Comparison of ENCODE assay signal across 8 cellular contexts in the genomic region with DNA sequence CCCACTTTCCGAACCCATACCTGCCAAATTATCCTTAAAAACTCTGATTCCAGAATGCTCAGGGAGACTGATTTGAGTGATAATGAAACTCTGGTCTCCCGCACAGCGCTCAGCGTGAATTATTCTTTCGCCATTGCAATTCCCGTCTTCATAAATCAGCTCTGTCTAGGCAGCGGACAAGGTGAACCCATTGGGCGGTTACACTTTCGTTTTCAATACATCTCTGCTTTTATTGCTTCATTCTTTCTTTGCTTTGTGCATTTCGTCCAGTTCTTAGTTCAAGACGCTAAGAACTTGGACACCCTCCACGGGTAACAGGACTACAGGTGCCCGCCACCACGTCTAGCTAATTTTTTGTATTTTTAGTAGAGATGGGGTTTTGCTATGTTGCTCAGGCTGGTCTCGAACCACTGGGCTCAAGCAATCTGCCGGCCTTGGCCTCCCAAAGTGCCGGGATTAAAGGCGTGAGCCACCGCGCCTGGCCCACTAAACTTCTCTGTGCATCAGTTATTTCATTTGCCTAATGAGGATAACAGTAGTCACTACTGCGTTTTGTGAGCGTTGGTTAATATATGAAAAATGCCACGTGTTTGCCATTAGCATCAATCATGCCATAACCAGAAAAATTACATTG. TPM values are rescaled to one million over a fixed set of nuclear protein-coding genes. Genes with fewer than 3 reads are reported as not detected.
DNase-seq lines count a peak whose midpoint lies in the region; ATAC-seq and TF ChIP-seq lines count a peak whose summit lies in the region.

No MANE protein-coding gene starts in this region.

- H3K27ac ChIP-seq in heart left ventricle (peak overlapping the region; percentile 75 to 96 (median 91)), mesodermal cell (ENCODE audit: low read depth, low read length, severe bottlenecking) (peak overlapping the region; percentile 92), upper lobe of left lung (peak overlapping the region; percentile 80 to 95 (median 94))

- H3K4me3 ChIP-seq in heart left ventricle: peak overlapping the region in 10 of 12 donors; percentile 45 to 96 (median 80)
- H3K4me3 ChIP-seq in mesodermal cell (ENCODE audit: extremely low read depth, insufficient read depth, low read length, poor library complexity, severe bottlenecking): peak overlapping the region; percentile 25
- peak overlapping the region in 3 of 4 donors; percentile 70 to 77 (median 73) for H3K4me3 ChIP-seq in upper lobe of left lung

- H3K4me1 ChIP-seq in heart left ventricle: peaks cover 0 to 31% (median 25%) of the 10 kb centered on the region in 12 donors
- H3K4me1 ChIP-seq in mesodermal cell (ENCODE audit: control insufficient read depth, insufficient read depth, low read length, poor library complexity, severe bottlenecking): no peaks in the 10 kb centered on the region
- peaks cover 14 to 26% (median 22%) of the 10 kb centered on the region in 4 donors for H3K4me1 ChIP-seq in upper lobe of left lung

- intact Hi-C loops in heart left ventricle (cut with DNase I) (loop anchor here in 6 of 10 donors (5.0 to 10.0 kb wide), 5 partner anchors 188 to 208 kb away; a partner anchor contains a TSS), cardiac septum (cut with DNase I) (loop anchor here (2.0 kb wide), 1 partner anchor 192 kb away; a partner anchor contains a TSS)

- H3K4me3 Mint-ChIP-seq in brain: peak overlapping the region; percentile 84 to 94 (median 91)

- peak overlapping the region; percentile 80 to 94 (median 87) for H3K27ac Mint-ChIP-seq in brain

- H3K9me3 ChIP-seq in heart left ventricle (peaks cover 0 to 3% (median 0%) of the 10 kb centered on the region in 12 donors), mesodermal cell (ENCODE audit: control insufficient read depth, low read length) (no peaks in the 10 kb centered on the region), upper lobe of left lung (no peaks in the 10 kb centered on the region)

- no peak for TF ChIP-seq EP300 in upper lobe of left lung (IDR thresholded peaks at IDR 0.05)

- no peak for DNase-seq in heart left ventricle
- DNase-seq in cardiac septum (ENCODE audit: low spot score): no peak
- DNase-seq in upper lobe of left lung: no peak
- no peak for DNase-seq in CD1c-positive myeloid dendritic cell (ENCODE audit: extremely low spot score)
- DNase-seq in globus pallidus (ENCODE audit: low spot score): no peak

- H3K36me3 Mint-ChIP-seq in brain: peaks cover 24% of the 10 kb centered on the region

- peaks cover 0 to 9% (median 3%) of the 10 kb centered on the region in 5 experiments for H3K9me3 Mint-ChIP-seq in brain

- TF ChIP-seq POLR2A in heart left ventricle (IDR thresholded peaks at IDR 0.05) (no peak), upper lobe of left lung (IDR thresholded peaks at IDR 0.05) (no peak)

- TF ChIP-seq CTCF in heart left ventricle (IDR thresholded peaks at IDR 0.05): no peak
- TF ChIP-seq CTCF in brain (conservative IDR thresholded peaks at IDR 0.05): no peak
- no peak for TF ChIP-seq CTCF in upper lobe of left lung (IDR thresholded peaks at IDR 0.05)

- H3K4me1 Mint-ChIP-seq in brain: peaks cover 36% of the 10 kb centered on the region

- no peak for ATAC-seq in heart left ventricle
- ATAC-seq in upper lobe of left lung (ENCODE audit: low FRiP score in 2 of 2): no peak
- no peak for ATAC-seq in HG02588 (IDR thresholded peaks at IDR 0.05; ENCODE audit: unreplicated experiment)

- H3K27me3 ChIP-seq in heart left ventricle (peaks cover 0 to 3% (median 0%) of the 10 kb centered on the region in 9 donors), upper lobe of left lung (no peaks in the 10 kb centered on the region)

- H3K36me3 ChIP-seq in heart left ventricle: peaks cover 0 to 6% (median 0%) of the 10 kb centered on the region in 9 donors
- peaks cover 18% of the 10 kb centered on the region for H3K36me3 ChIP-seq in mesodermal cell (ENCODE audit: control insufficient read depth, insufficient read depth, low read length)
- H3K36me3 ChIP-seq in upper lobe of left lung: no peaks in the 10 kb centered on the region

- H3K27me3 Mint-ChIP-seq in brain: peaks cover 3% of the 10 kb centered on the region

- WGBS in heart left ventricle, 4 donors: 82 to 89% (median 84%) methylated on average over 23 of the region's 23 CpGs
- 94 to 99% methylated on average over 10 to 14 of the region's 23 CpGs for WGBS in mesodermal cell (ENCODE audit: insufficient coverage in 2 of 2), 2 experiments
- 81 to 97% methylated on average over 17 to 23 of the region's 23 CpGs for WGBS in upper lobe of left lung, 2 donors

RNA-seq across cellular contexts. Expression of a gene that starts 0.9 kb away (rescaled TPM):
- 100 to 1,000 TPM; 291 to 616 (median 458) TPM for total RNA-seq in heart left ventricle
- 100 to 1,000 TPM in 1 of 2 donors, 10 to 100 TPM in 1; 76.5 to 400 TPM for polyA plus RNA-seq in heart left ventricle
- total RNA-seq in cardiac septum: 399 TPM
- 333 TPM for polyA plus RNA-seq in brain (ENCODE audit: insufficient read depth, low read depth, low replicate concordance)
- 317 TPM for polyA plus RNA-seq in mesodermal cell (2013, experiment 1 of 2)
- polyA plus RNA-seq in mesodermal cell (2013, experiment 2 of 2): 278 TPM
- 100 to 1,000 TPM in 5 of 6 donors, 10 to 100 TPM in 1; 57.6 to 295 (median 170) TPM for total RNA-seq in upper lobe of left lung

RNA-seq across cellular contexts. Expression of a gene that starts 36.3 kb away (rescaled TPM):
- 10 to 100 TPM; 17.7 to 31.9 (median 24.5) TPM for total RNA-seq in heart left ventricle
- 10 to 100 TPM; 10.2 to 15.7 TPM for polyA plus RNA-seq in heart left ventricle
- total RNA-seq in cardiac septum: 19.6 TPM
- 22.6 TPM for polyA plus RNA-seq in brain (ENCODE audit: insufficient read depth, low read depth, low replicate concordance)
- 3.3 TPM for polyA plus RNA-seq in mesodermal cell (2013, experiment 1 of 2)
- 5.6 TPM for polyA plus RNA-seq in mesodermal cell (2013, experiment 2 of 2)
- total RNA-seq in upper lobe of left lung: 10 to 100 TPM in 4 of 6 donors, 1 to 10 TPM in 2; 2.4 to 14.3 (median 11.1) TPM

Comparison
In these comparisons a context has a peak if more than half of its experiments do, and no peak if none do; other contexts are left out.
1. H3K4me3 ChIP-seq: peak in every context shown above with its lines; median percentile 80 in heart left ventricle; 73 in upper lobe of left lung; 25 in mesodermal cell.